In genomic region chr1:26165126-26165892, GRCh38 we compare ENCODE assay signal across 1 cellular context.
TF ChIP-seq lines count a peak whose summit lies in the region.

No MANE protein-coding gene starts in this region.

TF ChIP-seq in GM23338, 12 proteins besides CTCF, POLR2A, EP300 and RAD21:
- TF ChIP-seq CREB1 (CRISPR knock-in tag; IDR thresholded peaks at IDR 0.05; ENCODE audit: low read depth) (no peak), STAT1 (IDR thresholded peaks at IDR 0.05; ENCODE audit: unreplicated experiment) (no peak), NANOG (IDR thresholded peaks at IDR 0.05; ENCODE audit: borderline replicate concordance) (no peak), EZH2phosphoT487 (IDR thresholded peaks at IDR 0.05; ENCODE audit: unreplicated experiment) (no peak), EZH2 (IDR thresholded peaks at IDR 0.05; ENCODE audit: low read depth, unreplicated experiment) (no peak), POLR2AphosphoS5 (IDR thresholded peaks at IDR 0.05; ENCODE audit: low read depth) (no peak), ETS1 (IDR thresholded peaks at IDR 0.05) (no peak), ZNF462 (CRISPR knock-in tag; IDR thresholded peaks at IDR 0.05) (no peak), REST (IDR thresholded peaks at IDR 0.05; ENCODE audit: unreplicated experiment) (no peak), JUNB (IDR thresholded peaks at IDR 0.05; ENCODE audit: unreplicated experiment) (no peak), ZNF114 (CRISPR knock-in tag; IDR thresholded peaks at IDR 0.05) (no peak), ZNF331 (CRISPR knock-in tag; IDR thresholded peaks at IDR 0.05; ENCODE audit: low read depth) (no peak)
